In the genomic region with DNA sequence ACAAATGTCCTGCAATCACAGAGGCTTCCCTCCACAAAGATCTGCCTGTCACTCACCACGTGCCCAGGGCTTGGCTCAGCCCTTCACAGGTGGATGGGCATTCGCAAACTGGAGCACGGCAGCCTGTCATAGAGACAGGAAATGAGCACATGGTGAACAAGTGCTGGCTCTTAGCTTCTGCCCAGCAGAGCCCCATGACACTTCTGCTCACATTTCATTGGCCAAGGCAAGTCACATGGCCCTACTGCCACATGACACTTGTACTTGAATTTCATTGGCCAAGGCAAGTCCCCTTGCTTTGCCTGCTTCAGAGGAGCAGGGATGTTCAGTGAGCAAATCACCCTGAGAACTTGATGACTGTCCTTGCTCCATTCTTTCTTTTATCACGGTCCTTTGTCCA, we compare ENCODE assay signal across 12 cellular contexts.
DNase-seq lines count a peak whose midpoint lies in the region; ATAC-seq, FAIRE-seq and TF ChIP-seq lines count a peak whose summit lies in the region.
"Had no signal": no experiment of that assay in that cellular context is flagged by ENCODE, and none has a peak within 500 bp of the region (broad histone marks: within the 10 kb centered on the region; RNA-seq: fewer than 3 reads in every experiment).

No MANE protein-coding gene starts in this region.

- no peak overlapping the region for H3K27ac ChIP-seq in K562 (ENCODE audit: extremely low read depth, low read depth, low read length)
- H3K27ac ChIP-seq: C4-2B, right atrium auricular region had no signal

- peak; percentile 69 for DNase-seq in activated CD8-positive, alpha-beta memory T cell treated with anti-CD3 and anti-CD28 coated beads, Interleukin-2, amount 50 U/mL, for 48 hours
- DNase-seq in activated CD8-positive, alpha-beta memory T cell treated with anti-CD3 and anti-CD28 coated beads, Interleukin-2, amount 10 ng/mL, durations not matched to agents 7 days and 5 days = no peak
- peak; percentile 32 for DNase-seq in MG63
- DNase-seq in K562 (ENCODE audit: extremely low read depth in 1 of 4, low spot score in 3 of 4) = peak; percentile 12 to 33 (median 18)
- peak; percentile 10 for DNase-seq in stimulated activated CD8-positive, alpha-beta memory T cell treated with anti-CD3 and anti-CD28 coated beads, Interleukin-7, amount 100 ng/mL, for 24 hours (ENCODE audit: low read depth)
- DNase-seq in NCI-H526 (lab: John Stamatoyannopoulos, UW) = no peak
- DNase-seq in HK-2 (ENCODE audit: unreplicated experiment) = no peak
- no peak for DNase-seq in GM13977 (ENCODE audit: low spot score)
- DNase-seq: NCI-H1694 treated with DMSO at 0.1 percent for 48 hours had no signal

- ATAC-seq in activated CD8-positive, alpha-beta memory T cell treated with anti-CD3 and anti-CD28 coated beads, Interleukin-2, amount 10 ng/mL, durations not matched to agents 7 days and 5 days = no peak
- ATAC-seq in K562 = no peak

- no peaks in the 10 kb centered on the region for H3K36me3 Mint-ChIP-seq in activated CD8-positive, alpha-beta memory T cell treated with anti-CD3 and anti-CD28 coated beads, Interleukin-2, amount 10 ng/mL, durations not matched to agents 7 days and 5 days
- H3K36me3 Mint-ChIP-seq: activated naive CD4-positive, alpha-beta T cell treated with anti-CD3 and anti-CD28 coated beads, Interleukin-2, amount 50 U/mL, for 24 hours had no signal

- H3K9ac ChIP-seq in K562 (ENCODE audit: insufficient read depth in 1 of 2, low read depth in 2 of 2, low read length in 2 of 2) = no peak overlapping the region

- peak overlapping the region; percentile 9; the same call in 1 of the 2 replicates for H2AFZ ChIP-seq in K562 (ENCODE audit: low read depth, low read length)

- H3K36me3 ChIP-seq in MG63 (no peaks in the 10 kb centered on the region), K562 (ENCODE audit: control insufficient read depth, insufficient read depth, low read length) (no peaks in the 10 kb centered on the region)
- H3K36me3 ChIP-seq: right atrium auricular region had no signal

- intact Hi-C loops in K562 (cut with micrococcal nuclease) = no loop called here

- POLR2A ChIA-PET in K562 (lab: Yijun Ruan, JAX) = interaction anchor here (0.6 kb wide), 1 partner anchor 11 kb away, joined by 3 read pairs; no protein-coding TSS in a partner anchor

- no peaks in the 10 kb centered on the region for H3K79me2 ChIP-seq in K562 (ENCODE audit: control insufficient read depth, insufficient read depth, low read length)

- TF ChIP-seq POLR2A in K562 (conservative IDR thresholded peaks at IDR 0.05) = no peak

- 0% methylated on average over 4 of the region's 4 CpGs for WGBS in K562 (ENCODE audit: insufficient coverage, low coverage, missing lambda C conversion rate)

- H3K4me1 Mint-ChIP-seq in activated CD8-positive, alpha-beta memory T cell treated with anti-CD3 and anti-CD28 coated beads, Interleukin-2, amount 10 ng/mL, durations not matched to agents 7 days and 5 days = no peaks in the 10 kb centered on the region
- H3K4me1 Mint-ChIP-seq: activated naive CD4-positive, alpha-beta T cell treated with anti-CD3 and anti-CD28 coated beads, Interleukin-2, amount 50 U/mL, for 24 hours had no signal

- no peaks in the 10 kb centered on the region for H4K20me1 ChIP-seq in K562 (replicated peaks; ENCODE audit: control insufficient read depth, insufficient read depth, low read length)

- H3K9me3 Mint-ChIP-seq in activated CD8-positive, alpha-beta memory T cell treated with anti-CD3 and anti-CD28 coated beads, Interleukin-2, amount 10 ng/mL, durations not matched to agents 7 days and 5 days (ENCODE audit: low read depth) = no peaks in the 10 kb centered on the region
- H3K9me3 Mint-ChIP-seq: activated naive CD4-positive, alpha-beta T cell treated with anti-CD3 and anti-CD28 coated beads, Interleukin-2, amount 50 U/mL, for 24 hours had no signal

- H3K4me3 ChIP-seq in MG63 = no peak overlapping the region
- no peak overlapping the region for H3K4me3 ChIP-seq in K562
- H3K4me3 ChIP-seq: right atrium auricular region had no signal

- CTCF ChIA-PET in activated CD8-positive, alpha-beta memory T cell treated with anti-CD3 and anti-CD28 coated beads, Interleukin-2, amount 10 ng/mL, durations not matched to agents 7 days and 5 days (lab: Charles Lee) = no interaction called here
- CTCF ChIA-PET in K562 (lab: Yijun Ruan, JAX; ENCODE audit: low intra/inter-chr PET ratio) = no interaction called here

- in situ Hi-C loops in K562 (cut with MboI) (no loop called here), GM13977 (cut with MboI; ENCODE audit: low pct_unique_long_range_greater_than_20kb, low sequenced_read_pairs, unreplicated experiment) (no loop called here)

- H3K9me3 ChIP-seq in MG63 = no peaks in the 10 kb centered on the region
- no peaks in the 10 kb centered on the region for H3K9me3 ChIP-seq in K562 (replicated peaks; ENCODE audit: control insufficient read depth, insufficient read depth, low read depth, low read length)
- H3K9me3 ChIP-seq: right atrium auricular region had no signal

- H3K4me2 ChIP-seq in K562 (ENCODE audit: insufficient read depth, low read length) = no peak overlapping the region

- FAIRE-seq in K562 (lab: Jason Lieb, UNC) = no peak

- no TSS peak for BruUV-seq in K562 (replicated peaks; lab: Mats Ljungman, UMichigan)

- H3K9me1 ChIP-seq in K562 (ENCODE audit: control insufficient read depth, insufficient read depth, low read length) = no peaks in the 10 kb centered on the region

- H3K27ac Mint-ChIP-seq in activated CD8-positive, alpha-beta memory T cell treated with anti-CD3 and anti-CD28 coated beads, Interleukin-2, amount 10 ng/mL, durations not matched to agents 7 days and 5 days = no peak overlapping the region
- H3K27ac Mint-ChIP-seq: activated naive CD4-positive, alpha-beta T cell treated with anti-CD3 and anti-CD28 coated beads, Interleukin-2, amount 50 U/mL, for 24 hours had no signal

- no peak for TF ChIP-seq EP300 in K562 (IDR thresholded peaks at IDR 0.05; ENCODE audit: low read length)

- no peak for TF ChIP-seq RAD21 in K562 (CRISPR knock-in tag; conservative IDR thresholded peaks at IDR 0.05 in 1 of 2, IDR thresholded peaks at IDR 0.05 in 1 of 2)

- no peaks in the 10 kb centered on the region for H3K27me3 Mint-ChIP-seq in activated CD8-positive, alpha-beta memory T cell treated with anti-CD3 and anti-CD28 coated beads, Interleukin-2, amount 10 ng/mL, durations not matched to agents 7 days and 5 days

- H3K27me3 ChIP-seq in MG63 (0 out of 2 replicates have a peak, but pooled peaks cover 3% of the 10 kb centered on the region), K562 (ENCODE audit: control insufficient read depth in 2 of 2, insufficient read depth in 2 of 2, low read length in 2 of 2) (no peaks in the 10 kb centered on the region)
- H3K27me3 ChIP-seq: right atrium auricular region had no signal

- TF ChIP-seq CTCF in K562 (IDR thresholded peaks at IDR 0.05 in 2 of 3, conservative IDR thresholded peaks at IDR 0.05 in 1 of 3; ENCODE audit: insufficient read depth in 2 of 3, low read depth in 1 of 3, low read length in 3 of 3) = no peak
- TF ChIP-seq CTCF in GM13977 (IDR thresholded peaks at IDR 0.05; ENCODE audit: extremely low read depth, insufficient read depth, missing control alignments) = no peak

- no peak overlapping the region for H3K4me3 Mint-ChIP-seq in activated CD8-positive, alpha-beta memory T cell treated with anti-CD3 and anti-CD28 coated beads, Interleukin-2, amount 10 ng/mL, durations not matched to agents 7 days and 5 days
- H3K4me3 Mint-ChIP-seq: activated naive CD4-positive, alpha-beta T cell treated with anti-CD3 and anti-CD28 coated beads, Interleukin-2, amount 50 U/mL, for 24 hours had no signal

- no peaks in the 10 kb centered on the region for H3K4me1 ChIP-seq in K562 (replicated peaks in 1 of 2; ENCODE audit: control insufficient read depth in 2 of 2, insufficient read depth in 2 of 2, low read length in 2 of 2)
- H3K4me1 ChIP-seq: right atrium auricular region had no signal

TF ChIP-seq in K562, 482 proteins besides CTCF, POLR2A, EP300 and RAD21 (continues in another document):
- TF ChIP-seq FOSL1 (tag; conservative IDR thresholded peaks at IDR 0.05) (no peak), KLF6 (CRISPR knock-in tag; IDR thresholded peaks at IDR 0.05; ENCODE audit: borderline replicate concordance) (no peak), MTA1 (IDR thresholded peaks at IDR 0.05; ENCODE audit: borderline replicate concordance) (no peak), SIN3A (IDR thresholded peaks at IDR 0.05; ENCODE audit: borderline replicate concordance in 2 of 2, control insufficient read depth in 1 of 2, low read depth in 2 of 2, low read length in 2 of 2) (no peak), ZNF668 (CRISPR knock-in tag; IDR thresholded peaks at IDR 0.05) (no peak), BHLHE40 (IDR thresholded peaks at IDR 0.05; ENCODE audit: low read length) (no peak), ZNF445 (CRISPR knock-in tag; IDR thresholded peaks at IDR 0.05; ENCODE audit: low read depth) (no peak), RFX7 (CRISPR knock-in tag; IDR thresholded peaks at IDR 0.05) (no peak), NRF1 (conservative IDR thresholded peaks at IDR 0.05 in 1 of 2, IDR thresholded peaks at IDR 0.05 in 1 of 2) (no peak), TRIM28 (IDR thresholded peaks at IDR 0.05) (no peak), CBFA2T3 (IDR thresholded peaks at IDR 0.05) (no peak), PHF20 (IDR thresholded peaks at IDR 0.05; ENCODE audit: partially characterized antibody) (peak; percentile 48), RUNX1 (IDR thresholded peaks at IDR 0.05; ENCODE audit: low read depth) (no peak)
- TF ChIP-seq, protein P1, sequence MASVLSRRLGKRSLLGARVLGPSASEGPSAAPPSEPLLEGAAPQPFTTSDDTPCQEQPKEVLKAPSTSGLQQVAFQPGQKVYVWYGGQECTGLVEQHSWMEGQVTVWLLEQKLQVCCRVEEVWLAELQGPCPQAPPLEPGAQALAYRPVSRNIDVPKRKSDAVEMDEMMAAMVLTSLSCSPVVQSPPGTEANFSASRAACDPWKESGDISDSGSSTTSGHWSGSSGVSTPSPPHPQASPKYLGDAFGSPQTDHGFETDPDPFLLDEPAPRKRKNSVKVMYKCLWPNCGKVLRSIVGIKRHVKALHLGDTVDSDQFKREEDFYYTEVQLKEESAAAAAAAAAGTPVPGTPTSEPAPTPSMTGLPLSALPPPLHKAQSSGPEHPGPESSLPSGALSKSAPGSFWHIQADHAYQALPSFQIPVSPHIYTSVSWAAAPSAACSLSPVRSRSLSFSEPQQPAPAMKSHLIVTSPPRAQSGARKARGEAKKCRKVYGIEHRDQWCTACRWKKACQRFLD (CRISPR knock-in tag; IDR thresholded peaks at IDR 0.05) = no peak
- TF ChIP-seq, protein P2, sequence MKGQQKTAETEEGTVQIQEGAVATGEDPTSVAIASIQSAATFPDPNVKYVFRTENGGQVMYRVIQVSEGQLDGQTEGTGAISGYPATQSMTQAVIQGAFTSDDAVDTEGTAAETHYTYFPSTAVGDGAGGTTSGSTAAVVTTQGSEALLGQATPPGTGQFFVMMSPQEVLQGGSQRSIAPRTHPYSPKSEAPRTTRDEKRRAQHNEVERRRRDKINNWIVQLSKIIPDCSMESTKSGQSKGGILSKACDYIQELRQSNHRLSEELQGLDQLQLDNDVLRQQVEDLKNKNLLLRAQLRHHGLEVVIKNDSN (CRISPR knock-in tag; IDR thresholded peaks at IDR 0.05) = peak; percentile 83

Comparison
In these comparisons a context has a peak if more than half of its experiments do, and no peak if none do; other contexts are left out.
1. DNase-seq: peak in activated CD8-positive, alpha-beta memory T cell treated with anti-CD3 and anti-CD28 coated beads, Interleukin-2, amount 50 U/mL, for 48 hours (single experiment), MG63 (single experiment), K562 (4 of 4) and stimulated activated CD8-positive, alpha-beta memory T cell treated with anti-CD3 and anti-CD28 coated beads, Interleukin-7, amount 100 ng/mL, for 24 hours (single experiment); none in activated CD8-positive, alpha-beta memory T cell treated with anti-CD3 and anti-CD28 coated beads, Interleukin-2, amount 10 ng/mL, durations not matched to agents 7 days and 5 days (single experiment), NCI-H526 (0 of 2), HK-2 (single experiment) and GM13977 (single experiment).